Comparison of ENCODE assay signal across 18 cellular contexts in genomic region chr1:167794043-167794442, GRCh38.
"Had no signal": no experiment of that assay in that cellular context is flagged by ENCODE, and none has a peak within 500 bp of the region (broad histone marks: within the 10 kb centered on the region; RNA-seq: fewer than 3 reads in every experiment).

No MANE protein-coding gene starts in this region.

- H3K4me1 ChIP-seq: right lobe of liver had no signal

- DNase-seq: activated gamma-delta T cell; activated T-cell treated with anti-CD3 and anti-CD28 coated beads, Interleukin-2, amount 50 U/mL, for 72 hours; effector memory CD8-positive, alpha-beta T cell; erythroblast; heart left ventricle; left ventricle myocardium superior; mucosa of descending colon; naive thymus-derived CD4-positive, alpha-beta T cell; ovary; right lobe of liver; stimulated activated CD4-positive, alpha-beta T cell treated with anti-CD3 and anti-CD28 coated beads, Interleukin-4, amount 100 ng/mL, for 4 hours; stimulated activated naive B cell treated with anti-CD40 and anti-IgM and Interleukin-4, amounts not matched to agents 10 μg/mL and 1 μg/mL and 100 μg/mL, for 72 hours; T1000; thyroid gland had no signal

- H3K27me3 ChIP-seq: gastroesophageal sphincter, heart left ventricle, ovary, right lobe of liver, thyroid gland had no signal

- H3K9me3 Mint-ChIP-seq: activated T-cell treated with anti-CD3 and anti-CD28 coated beads, Interleukin-2, amount 50 U/mL, for 72 hours; effector memory CD8-positive, alpha-beta T cell; memory B cell; naive thymus-derived CD4-positive, alpha-beta T cell; stimulated activated naive B cell treated with anti-CD40 and anti-IgM and Interleukin-4, amounts not matched to agents 10 μg/mL and 1 μg/mL and 100 μg/mL, for 72 hours had no signal

- H3K4me3 Mint-ChIP-seq: activated naive CD8-positive, alpha-beta T cell; activated T-cell treated with anti-CD3 and anti-CD28 coated beads, Interleukin-2, amount 50 U/mL, for 72 hours; effector memory CD8-positive, alpha-beta T cell; memory B cell; naive thymus-derived CD4-positive, alpha-beta T cell; stimulated activated naive B cell treated with anti-CD40 and anti-IgM and Interleukin-4, amounts not matched to agents 10 μg/mL and 1 μg/mL and 100 μg/mL, for 72 hours had no signal

- H3K4me1 Mint-ChIP-seq: memory B cell had no signal

- H3K27ac ChIP-seq: ovary, right lobe of liver, thyroid gland had no signal

- H3K27ac Mint-ChIP-seq: activated naive CD8-positive, alpha-beta T cell; activated T-cell treated with anti-CD3 and anti-CD28 coated beads, Interleukin-2, amount 50 U/mL, for 72 hours; effector memory CD8-positive, alpha-beta T cell; memory B cell; naive thymus-derived CD4-positive, alpha-beta T cell; stimulated activated naive B cell treated with anti-CD40 and anti-IgM and Interleukin-4, amounts not matched to agents 10 μg/mL and 1 μg/mL and 100 μg/mL, for 72 hours had no signal

- H3K36me3 ChIP-seq: ovary had no signal

- H3K4me3 ChIP-seq: gastroesophageal sphincter, heart left ventricle, mucosa of descending colon, ovary, right lobe of liver, thyroid gland had no signal

- ATAC-seq: activated CD4-positive, CD25-positive, alpha-beta regulatory T cell treated with anti-CD3 and anti-CD28 coated beads, Interleukin-2, amount 50 U/mL, for 24 hours; effector memory CD8-positive, alpha-beta T cell; gastroesophageal sphincter; heart left ventricle; left ventricle myocardium superior; mucosa of descending colon; naive thymus-derived CD4-positive, alpha-beta T cell; right lobe of liver; stimulated activated naive B cell treated with anti-CD40 and anti-IgM and Interleukin-4, amounts not matched to agents 10 μg/mL and 1 μg/mL and 100 μg/mL, for 72 hours had no signal

- H3K9me3 ChIP-seq: gastroesophageal sphincter, heart left ventricle, mucosa of descending colon, ovary, right lobe of liver, thyroid gland had no signal

- H3K27me3 Mint-ChIP-seq: activated naive CD8-positive, alpha-beta T cell; effector memory CD8-positive, alpha-beta T cell; memory B cell; naive thymus-derived CD4-positive, alpha-beta T cell; stimulated activated naive B cell treated with anti-CD40 and anti-IgM and Interleukin-4, amounts not matched to agents 10 μg/mL and 1 μg/mL and 100 μg/mL, for 72 hours had no signal
